ENCODE assay signal across 1 cellular context in genomic region chr1:207805841-207806421, GRCh38.
TF ChIP-seq lines count a peak whose summit lies in the region.

No MANE protein-coding gene starts in this region.

TF ChIP-seq in K562, 482 proteins besides CTCF, POLR2A, EP300 and RAD21 (continued from another document and continues in another):
- TF ChIP-seq FOXO4 (CRISPR knock-in tag; IDR thresholded peaks at IDR 0.05) (no peak), CSDE1 (IDR thresholded peaks at IDR 0.05) (no peak), NR2C2 (CRISPR knock-in tag; IDR thresholded peaks at IDR 0.05) (no peak), NR2C2 (tag; IDR thresholded peaks at IDR 0.05) (no peak), ZNF76 (CRISPR knock-in tag; IDR thresholded peaks at IDR 0.05; ENCODE audit: borderline replicate concordance) (no peak), FOXM1 (IDR thresholded peaks at IDR 0.05; ENCODE audit: low read depth) (no peak), FOXM1 (CRISPR knock-in tag; IDR thresholded peaks at IDR 0.05; ENCODE audit: low read depth) (no peak), NEUROD1 (IDR thresholded peaks at IDR 0.05; ENCODE audit: borderline replicate concordance, low read depth, low read length, partially characterized antibody) (no peak), PHF20 (IDR thresholded peaks at IDR 0.05; ENCODE audit: partially characterized antibody) (no peak), BDP1 (IDR thresholded peaks at IDR 0.05; ENCODE audit: insufficient read depth, insufficient read length) (no peak), ETS2 (tag; IDR thresholded peaks at IDR 0.05; ENCODE audit: borderline replicate concordance, poor library complexity, severe bottlenecking) (no peak), ZNF785 (CRISPR knock-in tag; IDR thresholded peaks at IDR 0.05) (no peak), MBD1 (CRISPR knock-in tag; IDR thresholded peaks at IDR 0.05) (no peak), ZKSCAN3 (CRISPR knock-in tag; IDR thresholded peaks at IDR 0.05) (no peak), ZMIZ1 (IDR thresholded peaks at IDR 0.05; ENCODE audit: low read depth in 2 of 2, low read length in 2 of 2) (no peak), BACH1 (tag; IDR thresholded peaks at IDR 0.05) (peak; percentile 81), MITF (IDR thresholded peaks at IDR 0.05) (no peak), ARNT (IDR thresholded peaks at IDR 0.05) (peak; percentile 65 to 75; a peak in 2 of 4 replicates), ZNF282 (CRISPR knock-in tag; IDR thresholded peaks at IDR 0.05) (no peak), ZNF232 (CRISPR knock-in tag; IDR thresholded peaks at IDR 0.05) (no peak), COPS2 (conservative IDR thresholded peaks at IDR 0.05) (no peak), KAT7 (CRISPR knock-in tag; IDR thresholded peaks at IDR 0.05; ENCODE audit: borderline replicate concordance) (no peak), RBM22 (IDR thresholded peaks at IDR 0.05; ENCODE audit: low read depth, low read length, poor library complexity, severe bottlenecking) (no peak), HIVEP1 (CRISPR knock-in tag; IDR thresholded peaks at IDR 0.05) (no peak), ZNF609 (CRISPR knock-in tag; IDR thresholded peaks at IDR 0.05; ENCODE audit: borderline replicate concordance) (no peak), NBN (IDR thresholded peaks at IDR 0.05; ENCODE audit: low read depth) (no peak), MLX (CRISPR knock-in tag; conservative IDR thresholded peaks at IDR 0.05) (no peak), SUPT5H (IDR thresholded peaks at IDR 0.05) (no peak), CREB3 (tag; conservative IDR thresholded peaks at IDR 0.05; ENCODE audit: low read depth) (peak; percentile 73; the same call in 1 of the 2 replicates), CBX2 (IDR thresholded peaks at IDR 0.05; ENCODE audit: insufficient read depth, low read length, poor library complexity, severe bottlenecking) (no peak), FUS (optimal IDR thresholded peaks at IDR 0.05; ENCODE audit: low read depth, low read length) (no peak), HSF4 (CRISPR knock-in tag; IDR thresholded peaks at IDR 0.05; ENCODE audit: borderline replicate concordance) (no peak), KDM1A (IDR thresholded peaks at IDR 0.05) (no peak), FOS (IDR thresholded peaks at IDR 0.05; ENCODE audit: extremely low read depth, insufficient read length) (no peak), ZC3H8 (IDR thresholded peaks at IDR 0.05) (no peak), ZBTB43 (CRISPR knock-in tag; IDR thresholded peaks at IDR 0.05) (no peak), SNAPC5 (CRISPR knock-in tag; IDR thresholded peaks at IDR 0.05) (no peak), E2F3 (CRISPR knock-in tag; IDR thresholded peaks at IDR 0.05) (no peak), DEAF1 (CRISPR knock-in tag; IDR thresholded peaks at IDR 0.05) (no peak), SIN3B (IDR thresholded peaks at IDR 0.05; ENCODE audit: low read depth) (no peak), ESRRA (IDR thresholded peaks at IDR 0.05; ENCODE audit: borderline replicate concordance, low read depth) (no peak), UBTF (IDR thresholded peaks at IDR 0.05; ENCODE audit: borderline replicate concordance in 1 of 2, low read depth in 2 of 2, low read length in 2 of 2) (no peak), ZC3H4 (CRISPR knock-in tag; IDR thresholded peaks at IDR 0.05; ENCODE audit: borderline replicate concordance) (no peak), KLF10 (CRISPR knock-in tag; IDR thresholded peaks at IDR 0.05) (no peak)
